In the genomic region with DNA sequence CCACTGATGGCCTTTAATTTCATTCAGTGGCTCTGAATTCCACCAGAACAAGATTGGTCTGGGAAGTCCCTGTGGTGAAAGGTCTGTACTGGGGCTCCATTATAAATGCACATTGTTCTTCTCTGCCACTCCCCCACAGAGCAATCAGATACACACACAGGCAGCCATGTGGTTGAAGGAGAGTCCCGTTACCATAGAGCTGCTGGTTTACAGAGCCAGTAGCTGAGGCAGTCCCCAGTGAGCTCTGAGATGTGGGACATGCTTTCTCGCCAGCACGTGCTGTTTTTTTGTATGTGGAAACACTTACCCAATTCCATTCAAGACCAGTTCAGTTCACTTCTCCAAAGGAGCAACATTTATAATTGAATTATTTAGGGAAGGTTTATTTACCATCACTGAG, we compare ENCODE assay signal across 14 cellular contexts.
A peak's percentile ranks its signal among the peaks of the same experiment; 100 is the strongest.
DNase-seq lines count a peak whose midpoint lies in the region; ATAC-seq, FAIRE-seq and TF ChIP-seq lines count a peak whose summit lies in the region.
"Had no signal": no experiment of that assay in that cellular context is flagged by ENCODE, and none has a peak within 500 bp of the region (broad histone marks: within the 10 kb centered on the region; RNA-seq: fewer than 3 reads in every experiment).

No MANE protein-coding gene starts in this region.

- no peaks in the 10 kb centered on the region for H3K9me3 ChIP-seq in uterus

- H3K27me3 ChIP-seq in uterus: no peaks in the 10 kb centered on the region

- TF ChIP-seq CTCF in GM10248 (IDR thresholded peaks at IDR 0.05; ENCODE audit: control extremely low read depth, extremely low read depth, low read depth, missing control alignments) (no peak), uterus (IDR thresholded peaks at IDR 0.05) (no peak)

- POLR2A ChIA-PET in GM10248 (lab: Yijun Ruan, JAX): no interaction called here

- CTCF ChIA-PET in GM10248 (lab: Yijun Ruan, JAX): no interaction called here

- H3K36me3 ChIP-seq in uterus: no peaks in the 10 kb centered on the region

- no peak overlapping the region for H3K4me3 ChIP-seq in uterus

- peak overlapping the region in 1 of 2 donors; percentile 30 for H3K27ac ChIP-seq in uterus
- H3K27ac ChIP-seq: epithelial cell of prostate had no signal

- TF ChIP-seq POLR2A in GM12892 (IDR thresholded peaks at IDR 0.05; ENCODE audit: low read depth, low read length): no peak
- no peak for TF ChIP-seq POLR2A in uterus (IDR thresholded peaks at IDR 0.05)

- H3K4me1 ChIP-seq in uterus: no peaks in the 10 kb centered on the region

- intact Hi-C loops in left ventricle myocardium superior (cut with micrococcal nuclease) (no loop called here), uterus (cut with DNase I; ENCODE audit: low total_unique reads) (no loop called here)

- ATAC-seq in GM21381 (IDR thresholded peaks at IDR 0.05; ENCODE audit: unreplicated experiment): peak; percentile 63
- peak; percentile 56 for ATAC-seq in HG03521 (IDR thresholded peaks at IDR 0.05; ENCODE audit: unreplicated experiment)
- ATAC-seq in left ventricle myocardium superior: peak; percentile 82

- no peak for FAIRE-seq in GM12892 (lab: Jason Lieb, UNC)

- DNase-seq in GM10248 (ENCODE audit: extremely low spot score) (peak; percentile 28), left ventricle myocardium superior (no peak), NCI-H345 (lab: John Stamatoyannopoulos, UW) (no peak), GM12892 (ENCODE audit: insufficient read length) (no peak), NOMO-1 treated with DMSO at 0.1 percent for 48 hours (lab: John Stamatoyannopoulos, UW; ENCODE audit: unreplicated experiment) (no peak), uterus (no peak)
- DNase-seq: activated gamma-delta T cell; DMS53; midbrain; NCI-H1694 treated with DMSO at 0.1 percent for 48 hours; stimulated activated CD4-positive, alpha-beta T cell treated with anti-CD3 and anti-CD28 coated beads, Interleukin-4, amount 100 ng/mL, for 4 hours had no signal
